Comparison of ENCODE assay signal across 22 cellular contexts in the genomic region with DNA sequence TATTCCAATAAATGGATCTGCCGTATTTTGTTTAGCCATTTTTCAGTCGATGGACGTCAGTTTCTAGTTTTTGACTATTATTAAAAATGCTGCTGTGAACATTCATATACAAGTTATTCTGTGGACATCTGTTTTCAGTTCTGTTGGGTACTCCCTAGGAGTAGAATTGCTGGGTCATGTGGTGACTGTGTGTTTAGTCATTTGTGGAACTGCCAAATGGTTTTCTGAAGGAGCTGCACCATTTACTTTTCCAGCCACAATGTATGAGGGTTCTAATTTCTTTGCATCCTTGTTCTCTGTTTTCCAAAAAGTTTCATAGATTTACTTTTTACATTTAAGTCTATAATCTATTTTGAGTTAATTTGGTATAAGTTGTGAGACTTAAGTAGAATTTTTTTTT. TPM values are rescaled to one million over a fixed set of nuclear protein-coding genes. Genes with fewer than 3 reads are reported as not detected.
DNase-seq lines count a peak whose midpoint lies in the region; ATAC-seq, FAIRE-seq and TF ChIP-seq lines count a peak whose summit lies in the region.
"Had no signal": no experiment of that assay in that cellular context is flagged by ENCODE, and none has a peak within 500 bp of the region (broad histone marks: within the 10 kb centered on the region; RNA-seq: fewer than 3 reads in every experiment).

No MANE protein-coding gene starts in this region.

- H3K27ac ChIP-seq in astrocyte (ENCODE audit: low read depth, low read length): no peak overlapping the region
- H3K27ac ChIP-seq: C4-2B, transverse colon had no signal

- no peak overlapping the region for H3K27ac Mint-ChIP-seq in astrocyte (ENCODE audit: unreplicated experiment)
- H3K27ac Mint-ChIP-seq: activated CD8-positive, alpha-beta memory T cell treated with anti-CD3 and anti-CD28 coated beads, Interleukin-2, amount 10 ng/mL, durations not matched to agents 7 days and 5 days; H9; WTC11 had no signal

- DNase-seq in AG10803 (ENCODE audit: low read depth) (peak; percentile 74), HCEC 1CT (peak; percentile 88), astrocyte (ENCODE audit: low read depth) (peak; percentile 44), iris pigment epithelial cell (ENCODE audit: low read depth) (peak; percentile 74), kidney glomerular epithelial cell (lab: John Stamatoyannopoulos, UW) (no peak), iPS-NIHi11 (ENCODE audit: low spot score) (no peak), NCI-H446 (lab: John Stamatoyannopoulos, UW) (no peak)
- DNase-seq: activated CD8-positive, alpha-beta memory T cell treated with anti-CD3 and anti-CD28 coated beads, Interleukin-2, amount 10 ng/mL, durations not matched to agents 7 days and 5 days; activated naive CD4-positive, alpha-beta T cell treated with Interleukin-2 at 50 U/mL for 16 hours; caudate nucleus; effector memory CD8-positive, alpha-beta T cell; H9; islet precursor cell; mucosa of descending colon; NCI-H146; NCI-H524; stimulated activated CD4-positive, alpha-beta T cell treated with anti-CD3 and anti-CD28 coated beads, Interleukin-4, amount 100 ng/mL, for 4 hours; T-cell; transverse colon had no signal

- H4K20me1 ChIP-seq in astrocyte (ENCODE audit: insufficient read depth, low read length): peaks cover 3% of the 10 kb centered on the region

- no peak for TF ChIP-seq CTCF in AG10803 (conservative IDR thresholded peaks at IDR 0.05; ENCODE audit: low read length)
- no peak for TF ChIP-seq CTCF in astrocyte (IDR thresholded peaks at IDR 0.05; ENCODE audit: insufficient read depth, low read depth, low read length)

- no peaks in the 10 kb centered on the region for H3K36me3 ChIP-seq in astrocyte (ENCODE audit: insufficient read depth, low read length)

- no peak for ATAC-seq in HG03196 (IDR thresholded peaks at IDR 0.05; ENCODE audit: unreplicated experiment)
- ATAC-seq: activated CD8-positive, alpha-beta memory T cell treated with anti-CD3 and anti-CD28 coated beads, Interleukin-2, amount 10 ng/mL, durations not matched to agents 7 days and 5 days; effector memory CD8-positive, alpha-beta T cell; mucosa of descending colon; T-cell; WTC11 had no signal

- no peaks in the 10 kb centered on the region for H3K79me2 ChIP-seq in astrocyte (ENCODE audit: insufficient read depth, low read length)

- H3K27me3 Mint-ChIP-seq in astrocyte (ENCODE audit: low read depth, unreplicated experiment): no peaks in the 10 kb centered on the region
- H3K27me3 Mint-ChIP-seq: activated CD8-positive, alpha-beta memory T cell treated with anti-CD3 and anti-CD28 coated beads, Interleukin-2, amount 10 ng/mL, durations not matched to agents 7 days and 5 days; effector memory CD8-positive, alpha-beta T cell; T-cell had no signal

- H3K4me3 Mint-ChIP-seq in astrocyte (ENCODE audit: unreplicated experiment): no peak overlapping the region
- H3K4me3 Mint-ChIP-seq: activated CD8-positive, alpha-beta memory T cell treated with anti-CD3 and anti-CD28 coated beads, Interleukin-2, amount 10 ng/mL, durations not matched to agents 7 days and 5 days; H9; WTC11 had no signal

- H3K4me2 ChIP-seq in astrocyte (ENCODE audit: low read length): no peak overlapping the region

- no peaks in the 10 kb centered on the region for H3K4me1 Mint-ChIP-seq in astrocyte (ENCODE audit: low read depth, unreplicated experiment)
- H3K4me1 Mint-ChIP-seq: H9, WTC11 had no signal

- H2AFZ ChIP-seq in astrocyte (ENCODE audit: low read depth, low read length): no peak overlapping the region

- peaks cover 9% of the 10 kb centered on the region for H3K9me3 Mint-ChIP-seq in astrocyte (ENCODE audit: unreplicated experiment)
- H3K9me3 Mint-ChIP-seq: effector memory CD8-positive, alpha-beta T cell had no signal

- H3K4me3 ChIP-seq in AG10803 (ENCODE audit: low read length): no peak overlapping the region
- H3K4me3 ChIP-seq in astrocyte (ENCODE audit: insufficient read depth, low read depth, low read length): no peak overlapping the region
- H3K4me3 ChIP-seq: mucosa of descending colon, transverse colon had no signal

- H3K27me3 ChIP-seq in astrocyte (ENCODE audit: insufficient read depth, low read length): no peaks in the 10 kb centered on the region
- H3K27me3 ChIP-seq: transverse colon had no signal

- no peaks in the 10 kb centered on the region for H3K4me1 ChIP-seq in astrocyte (ENCODE audit: insufficient read depth, low read length)

- FAIRE-seq in astrocyte (lab: Jason Lieb, UNC): no peak

- H3K9ac ChIP-seq in astrocyte (ENCODE audit: low read length): no peak overlapping the region

- H3K9me3 ChIP-seq in astrocyte (ENCODE audit: insufficient read depth, low read depth, low read length): no peaks in the 10 kb centered on the region

- H3K36me3 Mint-ChIP-seq in astrocyte (ENCODE audit: low read depth, unreplicated experiment): peaks cover 15% of the 10 kb centered on the region

RNA-seq across cellular contexts. Expression of a gene that starts 29.5 kb away (rescaled TPM):
- 34.2 and 36.1 TPM in 2 replicates for total RNA-seq in astrocyte

Comparison
In these comparisons a context has a peak if more than half of its experiments do, and no peak if none do; other contexts are left out.
1. DNase-seq: peak in AG10803 (single experiment), HCEC 1CT (single experiment), astrocyte (single experiment) and iris pigment epithelial cell (single experiment); none in kidney glomerular epithelial cell (single experiment), iPS-NIHi11 (single experiment) and NCI-H446 (0 of 2).